Comparison of ENCODE assay signal across 17 cellular contexts in genomic region chr7:23523486-23524075, GRCh38. TPM values are rescaled to one million over a fixed set of nuclear protein-coding genes. Genes with fewer than 3 reads are reported as not detected.
DNase-seq lines count a peak whose midpoint lies in the region; ATAC-seq and TF ChIP-seq lines count a peak whose summit lies in the region.
"Had no signal": no experiment of that assay in that cellular context is flagged by ENCODE, and none has a peak within 500 bp of the region (broad histone marks: within the 10 kb centered on the region; RNA-seq: fewer than 3 reads in every experiment).

No MANE protein-coding gene starts in this region.

- ATAC-seq in CD4-positive, alpha-beta T cell (ENCODE audit: poor library complexity), result no peak
- peak; percentile 56 for ATAC-seq in GM18867 (IDR thresholded peaks at IDR 0.05; ENCODE audit: unreplicated experiment)
- ATAC-seq in left ventricle myocardium superior, result no peak
- ATAC-seq: right cardiac atrium had no signal

- intact Hi-C loops in CD4-positive, alpha-beta T cell (cut with DNase I, micrococcal nuclease), result loop anchor here in 1 of 2 experiments (10.0 kb wide), 1 partner anchor 339 kb away; the partner anchor contains the start of gene NUP42
- intact Hi-C loops in left ventricle myocardium superior (cut with micrococcal nuclease) (no loop called here), posterior cingulate gyrus (cut with DNase I) (no loop called here)

- CTCF ChIA-PET in CD4-positive, alpha-beta T cell (lab: Charles Lee), result interaction anchor here (1.5 kb wide), 1 partner anchor 24 kb away, joined by 8 read pairs; no protein-coding TSS in a partner anchor

- H3K9ac ChIP-seq in Loucy (ENCODE audit: low read depth, low read length, poor library complexity, severe bottlenecking) (no peak overlapping the region), endodermal cell (ENCODE audit: extremely low read depth, low read length, poor library complexity, severe bottlenecking) (no peak overlapping the region)

- H3K4me3 ChIP-seq in Loucy (ENCODE audit: low read length, poor library complexity, severe bottlenecking) (peak overlapping the region; percentile 95), endodermal cell (ENCODE audit: low read length) (no peak overlapping the region)
- H3K4me3 ChIP-seq: tibial nerve had no signal

- peaks cover 60% of the 10 kb centered on the region for H3K36me3 Mint-ChIP-seq in CD4-positive, alpha-beta T cell (ENCODE audit: low read depth)
- peaks cover 46% of the 10 kb centered on the region for H3K36me3 Mint-ChIP-seq in endodermal cell (ENCODE audit: low read depth)

- DNase-seq in CD4-positive, alpha-beta T cell, result no peak
- DNase-seq in endodermal cell, result no peak
- DNase-seq in mucosa of gallbladder (ENCODE audit: low spot score), result no peak
- DNase-seq in left ventricle myocardium superior, result no peak
- no peak for DNase-seq in posterior cingulate gyrus
- no peak for DNase-seq in stimulated activated CD4-positive, alpha-beta T cell treated with anti-CD3 and anti-CD28 coated beads, Interleukin-2, amount 100 ng/mL, for 24 hours
- DNase-seq: caudate nucleus; effector memory CD4-positive, alpha-beta T cell; Kasumi-1; NCI-H146; NCI-H524 treated with DMSO at 0.1 percent for 48 hours; right cardiac atrium; stimulated activated CD4-positive, alpha-beta T cell treated with anti-CD3 and anti-CD28 coated beads, Interleukin-4, amount 100 ng/mL, for 1 hour had no signal

- peaks cover 36% of the 10 kb centered on the region for H3K36me3 ChIP-seq in Loucy (ENCODE audit: insufficient read depth, low read length)
- H3K36me3 ChIP-seq in endodermal cell (ENCODE audit: control insufficient read depth, insufficient read depth, low read length), result peaks cover 66% of the 10 kb centered on the region

- no peak for TF ChIP-seq CTCF in CD4-positive, alpha-beta T cell (IDR thresholded peaks at IDR 0.05)
- no peak for TF ChIP-seq CTCF in Loucy (conservative IDR thresholded peaks at IDR 0.05; ENCODE audit: low read length)
- TF ChIP-seq CTCF in endodermal cell (conservative IDR thresholded peaks at IDR 0.05), result no peak

- no peaks in the 10 kb centered on the region for H3K27me3 ChIP-seq in CD4-positive, alpha-beta T cell (ENCODE audit: control insufficient read depth, insufficient read depth, low read length)
- H3K27me3 ChIP-seq in Loucy (ENCODE audit: insufficient read depth, low read length, poor library complexity, severe bottlenecking) (no peaks in the 10 kb centered on the region), endodermal cell (ENCODE audit: control insufficient read depth, insufficient read depth, low read length, poor library complexity, severe bottlenecking) (no peaks in the 10 kb centered on the region)
- H3K27me3 ChIP-seq: tibial nerve had no signal

- H2AFZ ChIP-seq in Loucy (ENCODE audit: low read length), result no peak overlapping the region

- H3K9me3 Mint-ChIP-seq in CD4-positive, alpha-beta T cell, result no peaks in the 10 kb centered on the region
- no peaks in the 10 kb centered on the region for H3K9me3 Mint-ChIP-seq in endodermal cell
- H3K9me3 Mint-ChIP-seq: T-helper 2 cell treated with Interferon-gamma antibody and Interleukin-4, amounts not matched to agents 5 μg/mL and 100 μg/mL, for 36 hours had no signal

- H3K9me2 ChIP-seq in Loucy (replicated peaks; ENCODE audit: low read depth, low read length), result no peaks in the 10 kb centered on the region

- H3K4me1 ChIP-seq in Loucy (ENCODE audit: insufficient read depth, low read length, poor library complexity, severe bottlenecking) (peaks cover 58% of the 10 kb centered on the region), endodermal cell (ENCODE audit: control insufficient read depth, insufficient read depth, low read length) (no peaks in the 10 kb centered on the region)

- peaks cover 77% of the 10 kb centered on the region for H3K4me1 Mint-ChIP-seq in CD4-positive, alpha-beta T cell (ENCODE audit: low read depth)
- peaks cover 27% of the 10 kb centered on the region for H3K4me1 Mint-ChIP-seq in endodermal cell

- no peak overlapping the region for H3K4me3 Mint-ChIP-seq in CD4-positive, alpha-beta T cell
- no peak overlapping the region for H3K4me3 Mint-ChIP-seq in endodermal cell

- whole genome bisulfite sequencing in endodermal cell (ENCODE audit: insufficient coverage in 1 of 2, insufficient read length in 1 of 2), 2 experiments, result 75% methylated on average over 2 of the region's 2 CpGs; no CpG with 5 or more reads in 1 of the 2 experiments

- peaks cover 100% of the 10 kb centered on the region for H3K79me2 ChIP-seq in Loucy (ENCODE audit: insufficient read depth, low read length)

- H3F3A ChIP-seq in Loucy (ENCODE audit: low read depth), result no peaks in the 10 kb centered on the region

- no peaks in the 10 kb centered on the region for H3K9me3 ChIP-seq in CD4-positive, alpha-beta T cell (ENCODE audit: control insufficient read depth, low read length)
- H3K9me3 ChIP-seq in Loucy (ENCODE audit: insufficient read depth, low read depth, low read length), result no peaks in the 10 kb centered on the region
- H3K9me3 ChIP-seq in endodermal cell (ENCODE audit: control insufficient read depth, low read length), result no peaks in the 10 kb centered on the region
- H3K9me3 ChIP-seq: tibial nerve had no signal

- H3K4me2 ChIP-seq in Loucy (ENCODE audit: low read depth, low read length, poor library complexity, severe bottlenecking), result peak overlapping the region; percentile 96

- H4K20me1 ChIP-seq in Loucy (ENCODE audit: insufficient read depth, low read length, poor library complexity, severe bottlenecking), result peaks cover 99% of the 10 kb centered on the region

- no peaks in the 10 kb centered on the region for H3K27me3 Mint-ChIP-seq in CD4-positive, alpha-beta T cell
- H3K27me3 Mint-ChIP-seq in endodermal cell (ENCODE audit: insufficient read depth), result no peaks in the 10 kb centered on the region

- no peak overlapping the region for H3K27ac ChIP-seq in CD4-positive, alpha-beta T cell (ENCODE audit: low read depth, low read length)
- no peak overlapping the region for H3K27ac ChIP-seq in endodermal cell (ENCODE audit: low read depth, low read length)
- H3K27ac ChIP-seq: tibial nerve had no signal

- peak overlapping the region; percentile 62 for H3K27ac Mint-ChIP-seq in CD4-positive, alpha-beta T cell
- H3K27ac Mint-ChIP-seq in endodermal cell, result peak overlapping the region; percentile 9

- POLR2A ChIA-PET in CD4-positive, alpha-beta T cell (lab: Charles Lee), result interaction anchor here (0.6 to 1.4 kb wide), 4 partner anchors 12 to 211 kb away, joined by 3 to 5 read pairs (median 3); no protein-coding TSS in a partner anchor

RNA-seq across cellular contexts. Expression of gene TRA2A, which starts 8.2 kb away (rescaled TPM):
- total RNA-seq in CD4-positive, alpha-beta T cell, result 100 to 1,000 TPM; 246 to 275 TPM
- 100 to 1,000 TPM; 104 to 114 TPM for total RNA-seq in endodermal cell
- 114 TPM for polyA plus RNA-seq in endodermal cell (2013, experiment 1 of 2)
- 93.4 TPM for polyA plus RNA-seq in endodermal cell (2013, experiment 2 of 2)
- total RNA-seq in mucosa of gallbladder, result 57.1 TPM
- total RNA-seq in left ventricle myocardium superior, result 29.5 TPM

RNA-seq across cellular contexts. Expression of gene IGF2BP3, which starts 53.3 kb away (rescaled TPM):
- total RNA-seq in CD4-positive, alpha-beta T cell, result not detected
- total RNA-seq in endodermal cell (100 to 1,000 TPM; 114 to 123 TPM), mucosa of gallbladder (0.66 TPM), left ventricle myocardium superior (not detected)
- polyA plus RNA-seq in endodermal cell (2013, experiment 1 of 2), result 96.3 TPM
- 93.1 TPM for polyA plus RNA-seq in endodermal cell (2013, experiment 2 of 2)

Comparison
In these comparisons a context has a peak if more than half of its experiments do, and no peak if none do; other contexts are left out.
1. RNA of gene IGF2BP3, which starts 53.3 kb away (total RNA-seq): 114 to 123 TPM in endodermal cell; 0.66 TPM in mucosa of gallbladder (single experiment), not detected in left ventricle myocardium superior (single experiment) and not detected in CD4-positive, alpha-beta T cell; every median in the first group is over 10 times any median in the second.